In the genomic region with DNA sequence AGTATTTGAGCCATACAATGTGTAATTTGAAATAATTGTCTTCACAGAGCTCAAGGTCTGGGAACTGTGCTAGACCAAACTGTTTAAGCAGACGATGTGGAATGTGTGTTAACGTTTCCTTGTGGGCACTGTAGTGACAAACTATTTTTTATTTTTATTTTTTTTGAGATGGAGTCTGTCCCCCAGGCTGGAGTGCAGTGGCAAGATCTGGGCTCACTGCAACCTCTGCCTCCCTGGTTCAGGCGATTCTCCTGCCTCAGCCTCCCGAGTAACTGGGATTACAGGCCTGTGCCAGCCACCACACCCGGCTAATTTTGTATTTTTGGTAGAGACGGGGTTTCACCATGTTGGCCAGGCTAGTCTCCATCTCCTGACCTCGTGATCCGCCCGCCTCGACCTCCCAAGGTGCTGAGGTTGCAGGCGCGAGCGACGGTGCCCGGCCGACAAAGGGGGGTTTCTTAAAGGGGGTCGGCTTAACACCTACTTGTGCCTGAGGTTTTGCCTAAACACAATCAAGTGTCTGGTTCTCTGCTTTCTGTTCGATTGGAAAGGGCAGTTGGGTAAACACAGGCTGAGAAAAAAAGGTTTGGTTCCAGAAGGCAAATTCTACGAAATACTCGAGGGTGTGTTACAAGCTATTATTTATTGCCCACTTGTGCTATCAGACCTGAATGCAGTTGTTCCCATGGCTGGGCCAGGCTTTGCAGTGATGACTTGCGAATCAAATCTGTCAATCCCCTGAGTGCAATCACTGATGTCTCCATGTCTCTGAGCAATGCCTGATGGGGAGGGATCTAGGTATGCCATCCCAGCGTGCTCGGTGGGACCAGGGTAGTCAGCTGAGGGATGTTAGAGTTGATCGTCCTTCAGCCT, we compare ENCODE assay signal across 8 cellular contexts. TPM values are rescaled to one million over a fixed set of nuclear protein-coding genes. Genes with fewer than 3 reads are reported as not detected.
DNase-seq lines count a peak whose midpoint lies in the region; ATAC-seq and TF ChIP-seq lines count a peak whose summit lies in the region.

No MANE protein-coding gene starts in this region.

- H3K27ac Mint-ChIP-seq in naive thymus-derived CD8-positive, alpha-beta T cell = peak overlapping the region; percentile 57 to 92 (median 87)

- peaks cover 0 to 51% (median 11%) of the 10 kb centered on the region in 3 donors for H3K36me3 Mint-ChIP-seq in naive thymus-derived CD8-positive, alpha-beta T cell

- peak overlapping the region; percentile 81 to 93 (median 86) for H3K4me3 Mint-ChIP-seq in naive thymus-derived CD8-positive, alpha-beta T cell

- no peaks in the 10 kb centered on the region for H3K9me2 ChIP-seq in Karpas-422 (replicated peaks; ENCODE audit: insufficient read depth, low read length)

- no peak for TF ChIP-seq CTCF in AG04450 (IDR thresholded peaks at IDR 0.05; ENCODE audit: low read depth, low read length)

- POLR2A ChIA-PET in AG04450 (lab: Yijun Ruan, JAX) = interaction anchor here (0.5 to 3.7 kb wide), 3 partner anchors 9 to 183 kb away, joined by 3 to 30 read pairs (median 21); a partner anchor contains a TSS
- POLR2A ChIA-PET in naive thymus-derived CD8-positive, alpha-beta T cell (lab: Charles Lee) = interaction anchor here (0.5 to 5.5 kb wide), 12 partner anchors 11 to 400 kb away, joined by 3 to 150 read pairs (median 11); a partner anchor contains a TSS

- no peak overlapping the region for H3K27ac ChIP-seq in AG04450 (ENCODE audit: low read depth, low read length)
- peak overlapping the region; percentile 88 for H3K27ac ChIP-seq in Karpas-422 (ENCODE audit: low read length)
- H3K27ac ChIP-seq in cingulate gyrus (ENCODE audit: low read depth, low read length) = peak overlapping the region; percentile 94

- no peak overlapping the region for H2AFZ ChIP-seq in Karpas-422 (ENCODE audit: low read length)

- peak overlapping the region; percentile 97 for H3K4me2 ChIP-seq in Karpas-422 (ENCODE audit: low read depth, low read length, poor library complexity, severe bottlenecking)

- DNase-seq in AG04450 (ENCODE audit: low read depth, low spot score) (no peak), Karpas-422 (no peak), NOMO-1 (lab: John Stamatoyannopoulos, UW; ENCODE audit: unreplicated experiment in 2 of 2) (no peak), OCI-M2 (lab: John Stamatoyannopoulos, UW; ENCODE audit: unreplicated experiment) (no peak)
- no peak for DNase-seq in naive thymus-derived CD8-positive, alpha-beta T cell

- H3K9me3 ChIP-seq in AG04450 (ENCODE audit: control insufficient read depth, insufficient read depth, low read length) = no peaks in the 10 kb centered on the region
- H3K9me3 ChIP-seq in Karpas-422 (ENCODE audit: low read length) = no peaks in the 10 kb centered on the region

- H3K27me3 ChIP-seq in AG04450 (ENCODE audit: control insufficient read depth, insufficient read depth, low read length) = no peaks in the 10 kb centered on the region
- no peaks in the 10 kb centered on the region for H3K27me3 ChIP-seq in Karpas-422 (ENCODE audit: low read length)

- H3K4me3 ChIP-seq in AG04450 (ENCODE audit: low read depth, low read length) (peak overlapping the region; percentile 99), Karpas-422 (ENCODE audit: low read length) (peak overlapping the region; percentile 95)

- H3K4me1 Mint-ChIP-seq in naive thymus-derived CD8-positive, alpha-beta T cell = peaks cover 6 to 40% (median 37%) of the 10 kb centered on the region in 4 donors

- H3K4me1 ChIP-seq in Karpas-422 (ENCODE audit: low read length) = peaks cover 26% of the 10 kb centered on the region

- peaks cover 52% of the 10 kb centered on the region for H3K36me3 ChIP-seq in Karpas-422 (ENCODE audit: insufficient read depth, low read length)

- ATAC-seq in naive thymus-derived CD8-positive, alpha-beta T cell = no peak
- ATAC-seq in HG02610 (IDR thresholded peaks at IDR 0.05; ENCODE audit: unreplicated experiment) (no peak), GM18907 (IDR thresholded peaks at IDR 0.05; ENCODE audit: unreplicated experiment) (no peak)

- no peaks in the 10 kb centered on the region for H3K9me3 Mint-ChIP-seq in naive thymus-derived CD8-positive, alpha-beta T cell

- H4K20me1 ChIP-seq in Karpas-422 (ENCODE audit: insufficient read depth, low read depth, low read length) = peaks cover 47% of the 10 kb centered on the region

- H3K9ac ChIP-seq in Karpas-422 (ENCODE audit: low read length) = peak overlapping the region; percentile 99

- peaks cover 33% of the 10 kb centered on the region for H3K79me2 ChIP-seq in Karpas-422 (ENCODE audit: low read length)

- H3K27me3 Mint-ChIP-seq in naive thymus-derived CD8-positive, alpha-beta T cell = no peaks in the 10 kb centered on the region

- CTCF ChIA-PET in AG04450 (lab: Charles Lee) = interaction anchor here (1.0 kb wide), 1 partner anchor 90 kb away, joined by 3 read pairs; no protein-coding TSS in a partner anchor

RNA-seq across cellular contexts. Expression of a gene that starts 1.3 kb away (rescaled TPM):
- 126 and 142 TPM in 2 replicates for polyA plus RNA-seq in AG04450 (2011; rRNA removed)
- polyA minus RNA-seq in AG04450 (2011; rRNA and poly(A)+ RNA removed) = 154 and 191 TPM in 2 replicates
- 192 and 300 TPM in 2 replicates for total RNA-seq in Karpas-422 (2014; rRNA removed; shearing (Covaris generic); ENCODE audit: low replicate concordance)
- 100 to 1,000 TPM; 271 to 279 TPM for total RNA-seq in naive thymus-derived CD8-positive, alpha-beta T cell
- polyA plus RNA-seq in naive thymus-derived CD8-positive, alpha-beta T cell = 100 to 1,000 TPM in 2 of 3 donors, 10 to 100 TPM in 1; 72.3 to 115 (median 107) TPM

RNA-seq across cellular contexts. Expression of a gene that starts 10.3 kb away (rescaled TPM):
- 113 and 116 TPM in 2 replicates for polyA plus RNA-seq in AG04450 (2011; rRNA removed)
- polyA minus RNA-seq in AG04450 (2011; rRNA and poly(A)+ RNA removed) = 89.0 and 95.2 TPM in 2 replicates
- 83.7 and 129 TPM in 2 replicates for total RNA-seq in Karpas-422 (2014; rRNA removed; shearing (Covaris generic); ENCODE audit: low replicate concordance)
- 100 to 1,000 TPM; 121 to 126 TPM for total RNA-seq in naive thymus-derived CD8-positive, alpha-beta T cell
- polyA plus RNA-seq in naive thymus-derived CD8-positive, alpha-beta T cell = 100 to 1,000 TPM in 2 of 3 donors, 10 to 100 TPM in 1; 95.6 to 126 (median 115) TPM

RNA-seq across cellular contexts. Expression of a gene that starts 38.8 kb away (rescaled TPM):
- 0.60 and 0.98 TPM in 2 replicates for polyA plus RNA-seq in AG04450 (2011; rRNA removed)
- polyA minus RNA-seq in AG04450 (2011; rRNA and poly(A)+ RNA removed) = 0.55 and 1.4 TPM in 2 replicates
- total RNA-seq in Karpas-422 (2014; rRNA removed; shearing (Covaris generic); ENCODE audit: low replicate concordance) = 6.5 and 12.8 TPM in 2 replicates
- total RNA-seq in naive thymus-derived CD8-positive, alpha-beta T cell = 10 to 100 TPM; 14.3 to 14.9 TPM
- 1 to 10 TPM in 1 of 3 donors, under 1 TPM in 2; 0.37 to 2.2 (median 0.88) TPM for polyA plus RNA-seq in naive thymus-derived CD8-positive, alpha-beta T cell
